Comparison of ENCODE assay signal across 8 cellular contexts in the genomic region with DNA sequence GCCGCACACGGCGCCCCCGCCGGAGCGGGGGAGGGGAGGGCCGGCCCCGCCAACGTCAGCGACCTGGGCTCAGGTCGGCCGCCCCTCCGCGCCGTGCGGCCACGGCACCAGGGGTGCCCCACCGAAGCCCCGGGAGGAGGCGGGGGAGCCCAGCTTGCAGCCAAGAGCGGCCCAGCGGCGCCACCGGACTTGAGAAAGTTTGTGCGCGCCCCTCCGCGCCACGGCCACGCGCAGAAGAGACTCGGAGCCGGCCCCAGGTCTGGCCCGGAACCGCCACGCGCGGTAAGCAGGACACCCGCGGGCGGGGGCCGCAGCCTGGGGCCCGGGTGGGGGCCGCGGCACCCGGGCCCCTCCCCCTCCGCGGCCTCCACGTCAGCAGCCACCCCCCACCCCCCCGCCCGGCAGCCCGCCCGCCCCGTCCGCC. TPM values are rescaled to one million over a fixed set of nuclear protein-coding genes. Genes with fewer than 3 reads are reported as not detected.
DNase-seq lines count a peak whose midpoint lies in the region; ATAC-seq and TF ChIP-seq lines count a peak whose summit lies in the region.

No MANE protein-coding gene starts in this region.

- no peak for TF ChIP-seq POLR2A in right lobe of liver (IDR thresholded peaks at IDR 0.05)
- peak in 1 of 2 donors; percentile 4 for TF ChIP-seq POLR2A in thyroid gland (IDR thresholded peaks at IDR 0.05)

- POLR2A ChIA-PET in Panc1 (lab: Charles Lee), result no interaction called here

- WGBS in right lobe of liver (ENCODE audit: insufficient coverage, low coverage, low lambda C conversion rate, missing lambda C conversion rate), result no CpG with 5 or more reads among the region's 55 CpGs
- 0% methylated on average over 1 of the region's 55 CpGs; no CpG with 5 or more reads in 1 of the 2 donors for WGBS in thyroid gland, 2 donors

- ATAC-seq in Panc1, result peak; percentile 57
- peak; percentile 2 to 37 (median 19) for ATAC-seq in right lobe of liver

- H3K9me3 ChIP-seq in HAP-1 (peaks cover 4% of the 10 kb centered on the region; the same call in 1 of the 2 replicates), Panc1 (ENCODE audit: control insufficient read depth, insufficient read depth, low read depth, low read length) (0 out of 2 replicates have a peak, but pooled peaks cover 3% of the 10 kb centered on the region), right lobe of liver (no peaks in the 10 kb centered on the region), thyroid gland (no peaks in the 10 kb centered on the region)

- H3K4me3 ChIP-seq in GM12875 (ENCODE audit: low read depth, low read length) (peak overlapping the region; percentile 78), HAP-1 (peak overlapping the region; percentile 56), Panc1 (ENCODE audit: low read depth in 2 of 2, low read length in 2 of 2) (peak overlapping the region; percentile 67 to 82), right lobe of liver (peak overlapping the region; percentile 60 to 88 (median 85)), thyroid gland (replicated peaks in 1 of 3) (peak overlapping the region; percentile 41 to 98 (median 92))

- H3K27ac ChIP-seq in Panc1 (ENCODE audit: low read length) (no peak overlapping the region), right lobe of liver (peak overlapping the region; percentile 92 to 98 (median 94)), thyroid gland (peak overlapping the region; percentile 87 to 98 (median 95))

- in situ Hi-C loops in HAP-1 (cut with MboI; ENCODE audit: low sequenced_read_pairs), result no loop called here
- in situ Hi-C loops in Panc1 (cut with HindIII; ENCODE audit: low pct_unique_long_range_greater_than_20kb, low sequenced_read_pairs), result no loop called here

- H3K36me3 ChIP-seq in HAP-1 (replicated peaks) (peaks cover 25% of the 10 kb centered on the region), Panc1 (ENCODE audit: control insufficient read depth, insufficient read depth, low read length) (0 out of 2 replicates have a peak, but pooled peaks cover 5% of the 10 kb centered on the region), right lobe of liver (peaks cover 0 to 18% (median 10%) of the 10 kb centered on the region in 4 donors), thyroid gland (peaks cover 0 to 2% of the 10 kb centered on the region in 2 donors)

- CTCF ChIA-PET in Panc1 (lab: Charles Lee), result no interaction called here

- H3K27me3 ChIP-seq in HAP-1 (ENCODE audit: low read depth) (no peaks in the 10 kb centered on the region), Panc1 (ENCODE audit: control insufficient read depth, insufficient read depth, low read length) (no peaks in the 10 kb centered on the region), right lobe of liver (no peaks in the 10 kb centered on the region), thyroid gland (no peaks in the 10 kb centered on the region)

- no TSS peak for BruUV-seq in Panc1 (replicated peaks; lab: Mats Ljungman, UMichigan)

- no peak for TF ChIP-seq CTCF in GM12875 (IDR thresholded peaks at IDR 0.05; ENCODE audit: borderline replicate concordance, insufficient read depth, low read depth, low read length)
- TF ChIP-seq CTCF in Panc1 (IDR thresholded peaks at IDR 0.05), result no peak
- no peak for TF ChIP-seq CTCF in right lobe of liver (IDR thresholded peaks at IDR 0.05)
- TF ChIP-seq CTCF in thyroid gland (IDR thresholded peaks at IDR 0.05), result no peak

- intact Hi-C loops in Panc1 (cut with micrococcal nuclease; ENCODE audit: unreplicated experiment) (no loop called here), right lobe of liver (cut with DNase I) (no loop called here), thyroid gland (cut with DNase I) (loop anchor here (5.0 to 10.0 kb wide), 2 partner anchors 45 to 82 kb away; partner anchors contain the start of genes FARP2, HDLBP and SEPTIN2)

- DNase-seq in HAP-1 (ENCODE audit: low spot score in 2 of 2) (peak in 1 of 2 experiments; percentile 54), Panc1 (ENCODE audit: low read depth, low spot score) (no peak), cerebellum (ENCODE audit: low spot score) (peak; percentile 41), right lobe of liver (peak; percentile 52 to 66 (median 58)), thyroid gland (peak; percentile 47 to 55), foreskin melanocyte (no peak), DMS114 treated with DMSO at 0.1 percent for 48 hours (lab: John Stamatoyannopoulos, UW; ENCODE audit: unreplicated experiment) (no peak)

- H3K4me1 ChIP-seq in HAP-1 (peaks cover 14% of the 10 kb centered on the region), Panc1 (ENCODE audit: control insufficient read depth, insufficient read depth, low read length) (peaks cover 49% of the 10 kb centered on the region), right lobe of liver (peaks cover 0 to 50% (median 19%) of the 10 kb centered on the region in 4 donors), thyroid gland (peaks cover 18 to 23% of the 10 kb centered on the region in 2 donors)

RNA-seq across cellular contexts. Expression of gene HDLBP, which starts 43.2 kb away (rescaled TPM):
- total RNA-seq in Panc1 (2021; ENCODE audit: unreplicated experiment) (656 TPM), cerebellum (183 TPM), right lobe of liver (100 to 1,000 TPM; 341 to 557 (median 479) TPM), thyroid gland (100 to 1,000 TPM; 303 to 490 (median 435) TPM)
- 717 TPM for polyA plus RNA-seq in Panc1 (2012; ENCODE audit: insufficient read length)

RNA-seq across cellular contexts. Expression of gene SEPTIN2, which starts 43.4 kb away (rescaled TPM):
- total RNA-seq in Panc1 (2021; ENCODE audit: unreplicated experiment) (303 TPM), cerebellum (335 TPM), right lobe of liver (10 to 100 TPM; 66.6 to 97.9 (median 86.2) TPM), thyroid gland (100 to 1,000 TPM; 340 to 417 (median 365) TPM)
- polyA plus RNA-seq in Panc1 (2012; ENCODE audit: insufficient read length), result 243 TPM

Comparison
In these comparisons a context has a peak if more than half of its experiments do, and no peak if none do; other contexts are left out.
1. DNase-seq: peak in cerebellum (single experiment), right lobe of liver (3 of 3) and thyroid gland (2 of 2); none in Panc1 (single experiment), foreskin melanocyte (single experiment) and DMS114 treated with DMSO at 0.1 percent for 48 hours (single experiment).
2. Peak in every context shown above with its lines, with median percentiles within 50 percentile points of each other: H3K4me3 ChIP-seq.